Comparison of ENCODE assay signal across 25 cellular contexts in the genomic region with DNA sequence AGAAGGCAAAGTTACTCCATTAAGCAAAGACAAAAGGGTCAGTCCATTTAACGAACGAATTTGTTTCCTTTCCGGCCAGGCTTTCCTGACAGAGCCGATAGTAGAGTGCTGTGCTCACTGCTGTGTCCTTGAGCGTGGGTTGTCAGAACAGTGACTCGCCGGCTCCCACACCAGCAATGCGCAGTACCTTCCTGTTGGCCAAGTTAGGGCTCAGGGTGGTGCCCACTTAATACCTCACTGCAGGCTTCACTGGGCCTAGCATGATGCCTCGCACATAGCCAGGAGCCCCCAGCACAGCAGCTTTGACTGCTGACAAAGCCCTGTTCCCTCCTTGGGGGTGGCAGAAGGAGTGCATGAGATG.
DNase-seq lines count a peak whose midpoint lies in the region; ATAC-seq, FAIRE-seq and TF ChIP-seq lines count a peak whose summit lies in the region.
"Had no signal": no experiment of that assay in that cellular context is flagged by ENCODE, and none has a peak within 500 bp of the region (broad histone marks: within the 10 kb centered on the region; RNA-seq: fewer than 3 reads in every experiment).

No MANE protein-coding gene starts in this region.

- H3K9me3 ChIP-seq in right atrium auricular region (no peaks in the 10 kb centered on the region), esophagus muscularis mucosa (no peaks in the 10 kb centered on the region), smooth muscle cell (replicated peaks; ENCODE audit: low read depth) (no peaks in the 10 kb centered on the region)
- H3K9me3 ChIP-seq: SJSA1 had no signal

- intact Hi-C loops in left ventricle myocardium superior (cut with micrococcal nuclease): no loop called here
- intact Hi-C loops in esophagus muscularis mucosa (cut with DNase I): no loop called here

- no peaks in the 10 kb centered on the region for H3K9me3 Mint-ChIP-seq in neural crest cell
- H3K9me3 Mint-ChIP-seq: activated B cell treated with CpG ODN at 0.5 μM for 24 hours; activated CD4-positive, alpha-beta memory T cell treated with anti-CD3 and anti-CD28 coated beads for 36 hours; central memory CD8-positive, alpha-beta T cell; stimulated activated naive CD8-positive, alpha-beta T cell treated with anti-CD3 and anti-CD28 coated beads, Interleukin-15, Interleukin-2, amounts not matched to agents 100 ng/mL and 50 ng/mL, for 24 hours; type B pancreatic cell had no signal

- TF ChIP-seq EP300 in esophagus muscularis mucosa (IDR thresholded peaks at IDR 0.05): no peak

- H4K20me1 ChIP-seq in smooth muscle cell (ENCODE audit: low read depth): no peaks in the 10 kb centered on the region

- H3K36me3 ChIP-seq in right atrium auricular region (no peaks in the 10 kb centered on the region), esophagus muscularis mucosa (no peaks in the 10 kb centered on the region), smooth muscle cell (ENCODE audit: low read depth) (no peaks in the 10 kb centered on the region)
- H3K36me3 ChIP-seq: SJSA1 had no signal

- no peak for FAIRE-seq in GM12891 (lab: Jason Lieb, UNC)
- FAIRE-seq: A204.1 had no signal

- TF ChIP-seq POLR2A in esophagus muscularis mucosa (IDR thresholded peaks at IDR 0.05; ENCODE audit: low read depth) (no peak), GM12891 (IDR thresholded peaks at IDR 0.05; ENCODE audit: low read depth, low read length) (no peak)

- H3K4me1 ChIP-seq in right atrium auricular region: no peaks in the 10 kb centered on the region
- peaks cover 0 to 15% (median 13%) of the 10 kb centered on the region in 4 donors for H3K4me1 ChIP-seq in esophagus muscularis mucosa
- peaks cover 15% of the 10 kb centered on the region for H3K4me1 ChIP-seq in smooth muscle cell (ENCODE audit: low read depth)

- peak overlapping the region; percentile 76 for H3K27ac Mint-ChIP-seq in neural crest cell (ENCODE audit: unreplicated experiment)
- H3K27ac Mint-ChIP-seq: activated B cell treated with CpG ODN at 0.5 μM for 24 hours; activated CD4-positive, alpha-beta memory T cell treated with anti-CD3 and anti-CD28 coated beads for 36 hours; stimulated activated naive CD8-positive, alpha-beta T cell treated with anti-CD3 and anti-CD28 coated beads, Interleukin-15, Interleukin-2, amounts not matched to agents 100 ng/mL and 50 ng/mL, for 24 hours; T-helper 17 cell had no signal

- no peaks in the 10 kb centered on the region for H3F3A ChIP-seq in smooth muscle cell (ENCODE audit: low read depth)

- no peaks in the 10 kb centered on the region for H3K27me3 ChIP-seq in right atrium auricular region
- H3K27me3 ChIP-seq in esophagus muscularis mucosa: no peaks in the 10 kb centered on the region
- H3K27me3 ChIP-seq in smooth muscle cell (ENCODE audit: low read depth): peaks cover 3% of the 10 kb centered on the region
- H3K27me3 ChIP-seq: SJSA1 had no signal

- WGBS in esophagus muscularis mucosa: 83% methylated on average over 9 of the region's 9 CpGs
- 75% methylated on average over 8 of the region's 9 CpGs for WGBS in smooth muscle cell (ENCODE audit: low lambda C conversion rate)

- no peaks in the 10 kb centered on the region for H3K27me3 Mint-ChIP-seq in neural crest cell (ENCODE audit: low read depth)
- H3K27me3 Mint-ChIP-seq: activated B cell treated with CpG ODN at 0.5 μM for 24 hours; activated CD4-positive, alpha-beta memory T cell treated with anti-CD3 and anti-CD28 coated beads for 36 hours; central memory CD8-positive, alpha-beta T cell; stimulated activated naive CD8-positive, alpha-beta T cell treated with anti-CD3 and anti-CD28 coated beads, Interleukin-15, Interleukin-2, amounts not matched to agents 100 ng/mL and 50 ng/mL, for 24 hours; T-helper 17 cell had no signal

- no peak overlapping the region for H2AFZ ChIP-seq in smooth muscle cell (ENCODE audit: low read depth)

- TF ChIP-seq CTCF in right atrium auricular region (IDR thresholded peaks at IDR 0.05) (no peak), neural crest cell (conservative IDR thresholded peaks at IDR 0.05) (no peak), esophagus muscularis mucosa (IDR thresholded peaks at IDR 0.05) (no peak), smooth muscle cell (IDR thresholded peaks at IDR 0.05; ENCODE audit: borderline replicate concordance, insufficient read depth, poor library complexity, severe bottlenecking) (no peak)

- ATAC-seq in left ventricle myocardium superior (peak; percentile 18), esophagus mucosa (peak; percentile 44), HG03457 (IDR thresholded peaks at IDR 0.05; ENCODE audit: unreplicated experiment) (no peak)
- ATAC-seq: Panc1, T-helper 17 cell had no signal

- no peak overlapping the region for H3K4me2 ChIP-seq in smooth muscle cell

- H3K4me1 Mint-ChIP-seq in neural crest cell: peaks cover 30% of the 10 kb centered on the region
- H3K4me1 Mint-ChIP-seq: activated B cell treated with CpG ODN at 0.5 μM for 24 hours; central memory CD8-positive, alpha-beta T cell had no signal

- H3K9ac ChIP-seq in smooth muscle cell (ENCODE audit: low read depth): no peak overlapping the region

- no peak overlapping the region for H3K4me3 Mint-ChIP-seq in neural crest cell
- H3K4me3 Mint-ChIP-seq: activated B cell treated with CpG ODN at 0.5 μM for 24 hours; activated CD4-positive, alpha-beta memory T cell treated with anti-CD3 and anti-CD28 coated beads for 36 hours; central memory CD8-positive, alpha-beta T cell; stimulated activated naive CD8-positive, alpha-beta T cell treated with anti-CD3 and anti-CD28 coated beads, Interleukin-15, Interleukin-2, amounts not matched to agents 100 ng/mL and 50 ng/mL, for 24 hours; T-helper 17 cell had no signal

- DNase-seq in left ventricle myocardium superior (no peak), right atrium auricular region (ENCODE audit: low spot score) (no peak), neural crest cell (ENCODE audit: low read depth, low spot score) (no peak), esophagus muscularis mucosa (ENCODE audit: extremely low spot score) (no peak), smooth muscle cell (lab: John Stamatoyannopoulos, UW; ENCODE audit: unreplicated experiment) (no peak), GM12891 (ENCODE audit: insufficient read length, low spot score) (no peak)
- DNase-seq: activated B cell treated with CpG ODN at 0.5 μM for 24 hours; activated CD4-positive, alpha-beta memory T cell treated with anti-CD3 and anti-CD28 coated beads for 36 hours; activated gamma-delta T cell; effector CD4-positive, alpha-beta T cell; NCI-H1105 treated with DMSO at 0.1 percent for 48 hours; NCI-H2081 treated with DMSO at 0.1 percent for 48 hours; NCI-H446 treated with DMSO at 0.1 percent for 48 hours; stimulated activated CD4-positive, alpha-beta T cell treated with anti-CD3 and anti-CD28 coated beads, Interleukin-4, amount 100 ng/mL, for 1 hour; T-helper 17 cell had no signal

- H3K27ac ChIP-seq in right atrium auricular region (no peak overlapping the region), esophagus muscularis mucosa (replicated peaks in 1 of 4) (peak overlapping the region in 2 of 4 donors; percentile 34 to 36), smooth muscle cell (ENCODE audit: low read depth) (no peak overlapping the region)
- H3K27ac ChIP-seq: SJSA1 had no signal

- no peaks in the 10 kb centered on the region for H3K79me2 ChIP-seq in smooth muscle cell (ENCODE audit: low read depth)

- no peak overlapping the region for H3K4me3 ChIP-seq in right atrium auricular region
- no peak overlapping the region for H3K4me3 ChIP-seq in esophagus muscularis mucosa
- no peak overlapping the region for H3K4me3 ChIP-seq in smooth muscle cell
- H3K4me3 ChIP-seq: lung, SJSA1, skin epidermis had no signal

- no peaks in the 10 kb centered on the region for H3K36me3 Mint-ChIP-seq in neural crest cell (ENCODE audit: low read depth)

TF ChIP-seq in GM12891, 5 proteins besides CTCF, POLR2A, EP300 and RAD21:
- no peak for TF ChIP-seq PAX5 (IDR thresholded peaks at IDR 0.05; ENCODE audit: insufficient read depth, low read length, severe bottlenecking)
- no peak for TF ChIP-seq TAF1 (IDR thresholded peaks at IDR 0.05; ENCODE audit: low read depth, low read length)
- TF ChIP-seq POU2F2 (IDR thresholded peaks at IDR 0.05; ENCODE audit: low read depth, low read length): no peak
- TF ChIP-seq POLR2AphosphoS5 (IDR thresholded peaks at IDR 0.05; ENCODE audit: low read depth, low read length): no peak
- no peak for TF ChIP-seq SPI1 (IDR thresholded peaks at IDR 0.05; ENCODE audit: low read depth, low read length)
